5 cellular contexts compared by ENCODE assay signal in genomic region chr4:19698961-19699360, GRCh38.
"Had no signal": no experiment of that assay in that cellular context is flagged by ENCODE, and none has a peak within 500 bp of the region (broad histone marks: within the 10 kb centered on the region; RNA-seq: fewer than 3 reads in every experiment).

No MANE protein-coding gene starts in this region.

- DNase-seq: H9, HCEC 1CT, IMR-90 had no signal

- H3K4me3 ChIP-seq: GM23338, K562 had no signal

- H3K4me3 Mint-ChIP-seq: GM23338, H9 had no signal

- H3K27ac Mint-ChIP-seq: GM23338, H9 had no signal
